In the genomic region with DNA sequence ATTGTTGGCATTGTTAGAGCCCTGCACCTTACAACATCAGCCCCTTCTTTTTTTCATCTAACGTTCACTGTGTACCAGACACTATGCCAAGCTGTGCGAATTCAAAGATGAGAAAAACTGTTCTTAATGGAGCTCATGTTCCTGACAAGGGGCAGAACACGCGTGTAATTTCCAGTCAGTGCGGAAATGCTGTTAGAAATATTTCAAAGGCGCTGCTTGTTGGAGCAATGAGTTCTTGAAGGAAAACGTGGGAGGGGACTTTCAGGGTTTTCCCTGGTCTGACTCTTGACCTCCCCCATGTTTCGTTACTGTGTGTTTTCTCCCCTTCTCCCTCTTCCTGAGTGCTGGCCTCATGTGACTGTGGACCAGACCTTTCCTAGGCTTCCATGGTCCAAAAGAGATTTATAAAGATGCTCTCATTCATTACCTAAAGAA, we compare ENCODE assay signal across 8 cellular contexts. TPM values are rescaled to one million over a fixed set of nuclear protein-coding genes. Genes with fewer than 3 reads are reported as not detected.
DNase-seq lines count a peak whose midpoint lies in the region; ATAC-seq, FAIRE-seq and TF ChIP-seq lines count a peak whose summit lies in the region.

No MANE protein-coding gene starts in this region.

- H3K27ac Mint-ChIP-seq in naive thymus-derived CD4-positive, alpha-beta T cell = peak overlapping the region; percentile 84 to 98 (median 97)

- POLR2A ChIA-PET in naive thymus-derived CD4-positive, alpha-beta T cell (lab: Charles Lee) = interaction anchor here (0.6 to 6.0 kb wide), 8 partner anchors 8 to 373 kb away, joined by 3 to 60 read pairs (median 4); partner anchors contain the start of gene MOB1A

- FAIRE-seq in bronchial epithelial cell (lab: Jason Lieb, UNC) = no peak

- no peak for TF ChIP-seq CTCF in bronchial epithelial cell (IDR thresholded peaks at IDR 0.05; ENCODE audit: insufficient read depth, low read length, severe bottlenecking)

- H3K9me3 ChIP-seq in NT2/D1 (ENCODE audit: insufficient read depth, low read length) = no peaks in the 10 kb centered on the region
- H3K9me3 ChIP-seq in naive thymus-derived CD4-positive, alpha-beta T cell (ENCODE audit: control insufficient read depth in 2 of 3, low read length in 3 of 3) = no peaks in the 10 kb centered on the region

- H3K4me3 Mint-ChIP-seq in naive thymus-derived CD4-positive, alpha-beta T cell = peak overlapping the region; percentile 90 to 100 (median 96)

- CTCF ChIA-PET in naive thymus-derived CD4-positive, alpha-beta T cell (lab: Charles Lee) = interaction anchor here (0.7 to 3.0 kb wide), 3 partner anchors 11 to 80 kb away, joined by 4 to 24 read pairs (median 5); partner anchors contain the start of gene MOB1A

- no peaks in the 10 kb centered on the region for H3K27me3 Mint-ChIP-seq in naive thymus-derived CD4-positive, alpha-beta T cell

- H3K4me1 Mint-ChIP-seq in naive thymus-derived CD4-positive, alpha-beta T cell = peaks cover 31 to 62% (median 40%) of the 10 kb centered on the region in 7 donors

- H3K9ac ChIP-seq in NT2/D1 (ENCODE audit: insufficient read length, low read depth) = peak overlapping the region; percentile 99

- peak; percentile 3 for DNase-seq in Daoy (ENCODE audit: low read depth)
- no peak for DNase-seq in NT2/D1 (ENCODE audit: low read depth, low spot score)
- DNase-seq in bronchial epithelial cell (ENCODE audit: low read depth) = no peak
- DNase-seq in naive thymus-derived CD4-positive, alpha-beta T cell = peak in 1 of 9 donors; percentile 52
- no peak for DNase-seq in NCI-H526 (lab: John Stamatoyannopoulos, UW)

- H3K27ac ChIP-seq in naive thymus-derived CD4-positive, alpha-beta T cell (ENCODE audit: low read depth, low read length) = peak overlapping the region; percentile 88

- peaks cover 0 to 21% (median 0%) of the 10 kb centered on the region in 5 donors for H3K36me3 Mint-ChIP-seq in naive thymus-derived CD4-positive, alpha-beta T cell

- H3K4me3 ChIP-seq in NT2/D1 (ENCODE audit: insufficient read length, low read depth) (peak overlapping the region; percentile 88), bronchial epithelial cell (ENCODE audit: low read depth, low read length) (peak overlapping the region; percentile 85)
- H3K4me3 ChIP-seq in naive thymus-derived CD4-positive, alpha-beta T cell (ENCODE audit: low read length) = peak overlapping the region; percentile 65

- intact Hi-C loops in naive thymus-derived CD4-positive, alpha-beta T cell (cut with micrococcal nuclease) = loop anchor here (2.0 to 10.0 kb wide), 10 partner anchors 51 to 635 kb away; partner anchors contain the start of genes DGUOK (in 2 of the 2), AUP1 (in 1 of the 2), C2orf81 (in 1 of the 2) and DQX1 (in 1 of the 2)

- H3K27me3 ChIP-seq in NT2/D1 (ENCODE audit: insufficient read depth, insufficient read length) = no peaks in the 10 kb centered on the region
- no peaks in the 10 kb centered on the region for H3K27me3 ChIP-seq in bronchial epithelial cell (ENCODE audit: control insufficient read depth, insufficient read depth, low read length)
- H3K27me3 ChIP-seq in naive thymus-derived CD4-positive, alpha-beta T cell (ENCODE audit: control insufficient read depth in 2 of 2, insufficient read depth in 2 of 2, low read length in 2 of 2) = no peaks in the 10 kb centered on the region

- peaks cover 2% of the 10 kb centered on the region for H3K4me1 ChIP-seq in NT2/D1 (ENCODE audit: insufficient read depth, insufficient read length)
- peaks cover 14 to 18% of the 10 kb centered on the region in 2 donors for H3K4me1 ChIP-seq in naive thymus-derived CD4-positive, alpha-beta T cell (ENCODE audit: control insufficient read depth in 2 of 2, insufficient read depth in 2 of 2, low read length in 2 of 2)

- no peak for ATAC-seq in naive thymus-derived CD4-positive, alpha-beta T cell
- ATAC-seq in HG02642 (IDR thresholded peaks at IDR 0.05; ENCODE audit: poor library complexity, unreplicated experiment) (no peak), HG03354 (IDR thresholded peaks at IDR 0.05; ENCODE audit: poor library complexity, severe bottlenecking, unreplicated experiment) (no peak), HG02763 (IDR thresholded peaks at IDR 0.05; ENCODE audit: unreplicated experiment) (no peak)

- peaks cover 34% of the 10 kb centered on the region for H3K36me3 ChIP-seq in NT2/D1 (ENCODE audit: insufficient read depth, insufficient read length, low read length)
- peaks cover 3% of the 10 kb centered on the region for H3K36me3 ChIP-seq in bronchial epithelial cell (ENCODE audit: control insufficient read depth, insufficient read depth, low read length)
- no peaks in the 10 kb centered on the region for H3K36me3 ChIP-seq in naive thymus-derived CD4-positive, alpha-beta T cell (ENCODE audit: control insufficient read depth in 2 of 3, insufficient read depth in 3 of 3, low read length in 3 of 3)

- peaks cover 0 to 2% (median 0%) of the 10 kb centered on the region in 11 donors for H3K9me3 Mint-ChIP-seq in naive thymus-derived CD4-positive, alpha-beta T cell

RNA-seq across cellular contexts. Expression of gene MTHFD2, which starts 1.5 kb away (rescaled TPM):
- total RNA-seq in Daoy (2014; rRNA removed; shearing (Covaris generic)) = 90.0 and 90.7 TPM in 2 replicates
- 305 and 333 TPM in 2 replicates for total RNA-seq in bronchial epithelial cell
- total RNA-seq in naive thymus-derived CD4-positive, alpha-beta T cell = 100 to 1,000 TPM in 1 of 5 experiments, 10 to 100 TPM in 4; 14.5 to 186 (median 25.1) TPM
- 1 to 10 TPM; 6.8 to 8.1 TPM for polyA plus RNA-seq in naive thymus-derived CD4-positive, alpha-beta T cell

RNA-seq across cellular contexts. Expression of gene MOB1A, which starts 21.2 kb away (rescaled TPM):
- 101 and 164 TPM in 2 replicates for total RNA-seq in Daoy (2014; rRNA removed; shearing (Covaris generic))
- 71.1 and 80.1 TPM in 2 replicates for total RNA-seq in bronchial epithelial cell
- total RNA-seq in naive thymus-derived CD4-positive, alpha-beta T cell = 100 to 1,000 TPM; 113 to 185 (median 140) TPM
- polyA plus RNA-seq in naive thymus-derived CD4-positive, alpha-beta T cell = 100 to 1,000 TPM; 106 to 120 TPM

RNA-seq across cellular contexts. Expression of gene BOLA3, which starts 52.2 kb away (rescaled TPM):
- total RNA-seq in Daoy (2014; rRNA removed; shearing (Covaris generic)) = 148 and 152 TPM in 2 replicates
- total RNA-seq in bronchial epithelial cell = 31.1 and 52.7 TPM in 2 replicates
- 10 to 100 TPM in 4 of 5 experiments, 1 to 10 TPM in 1; 6.9 to 54.8 (median 13.7) TPM for total RNA-seq in naive thymus-derived CD4-positive, alpha-beta T cell
- 10 to 100 TPM; 70.0 to 87.3 TPM for polyA plus RNA-seq in naive thymus-derived CD4-positive, alpha-beta T cell
